In the genomic region with DNA sequence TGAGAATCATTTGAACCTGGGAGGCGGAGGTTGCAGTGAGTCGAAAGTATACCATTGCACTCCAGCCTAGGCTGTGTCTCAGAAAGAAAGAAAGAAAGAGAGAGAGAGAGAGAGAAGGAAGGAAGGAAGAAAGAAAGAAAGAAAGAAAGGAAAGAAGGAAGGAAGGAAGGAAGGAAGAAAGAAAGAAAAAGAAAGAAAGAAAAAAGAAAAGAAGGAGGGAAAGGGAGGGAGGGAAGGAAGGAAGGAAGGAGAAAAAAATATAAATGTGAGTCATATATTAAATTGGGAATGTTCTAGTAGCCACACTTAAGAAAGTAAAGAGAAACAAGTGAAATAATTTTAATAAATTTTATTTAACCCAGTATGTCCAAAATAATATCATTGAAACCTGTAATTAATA, we compare ENCODE assay signal across 1 cellular context.
TF ChIP-seq lines count a peak whose summit lies in the region.

No MANE protein-coding gene starts in this region.

TF ChIP-seq in GM23338, 12 proteins besides CTCF, POLR2A, EP300 and RAD21 (continued from another document):
- TF ChIP-seq, protein P1, sequence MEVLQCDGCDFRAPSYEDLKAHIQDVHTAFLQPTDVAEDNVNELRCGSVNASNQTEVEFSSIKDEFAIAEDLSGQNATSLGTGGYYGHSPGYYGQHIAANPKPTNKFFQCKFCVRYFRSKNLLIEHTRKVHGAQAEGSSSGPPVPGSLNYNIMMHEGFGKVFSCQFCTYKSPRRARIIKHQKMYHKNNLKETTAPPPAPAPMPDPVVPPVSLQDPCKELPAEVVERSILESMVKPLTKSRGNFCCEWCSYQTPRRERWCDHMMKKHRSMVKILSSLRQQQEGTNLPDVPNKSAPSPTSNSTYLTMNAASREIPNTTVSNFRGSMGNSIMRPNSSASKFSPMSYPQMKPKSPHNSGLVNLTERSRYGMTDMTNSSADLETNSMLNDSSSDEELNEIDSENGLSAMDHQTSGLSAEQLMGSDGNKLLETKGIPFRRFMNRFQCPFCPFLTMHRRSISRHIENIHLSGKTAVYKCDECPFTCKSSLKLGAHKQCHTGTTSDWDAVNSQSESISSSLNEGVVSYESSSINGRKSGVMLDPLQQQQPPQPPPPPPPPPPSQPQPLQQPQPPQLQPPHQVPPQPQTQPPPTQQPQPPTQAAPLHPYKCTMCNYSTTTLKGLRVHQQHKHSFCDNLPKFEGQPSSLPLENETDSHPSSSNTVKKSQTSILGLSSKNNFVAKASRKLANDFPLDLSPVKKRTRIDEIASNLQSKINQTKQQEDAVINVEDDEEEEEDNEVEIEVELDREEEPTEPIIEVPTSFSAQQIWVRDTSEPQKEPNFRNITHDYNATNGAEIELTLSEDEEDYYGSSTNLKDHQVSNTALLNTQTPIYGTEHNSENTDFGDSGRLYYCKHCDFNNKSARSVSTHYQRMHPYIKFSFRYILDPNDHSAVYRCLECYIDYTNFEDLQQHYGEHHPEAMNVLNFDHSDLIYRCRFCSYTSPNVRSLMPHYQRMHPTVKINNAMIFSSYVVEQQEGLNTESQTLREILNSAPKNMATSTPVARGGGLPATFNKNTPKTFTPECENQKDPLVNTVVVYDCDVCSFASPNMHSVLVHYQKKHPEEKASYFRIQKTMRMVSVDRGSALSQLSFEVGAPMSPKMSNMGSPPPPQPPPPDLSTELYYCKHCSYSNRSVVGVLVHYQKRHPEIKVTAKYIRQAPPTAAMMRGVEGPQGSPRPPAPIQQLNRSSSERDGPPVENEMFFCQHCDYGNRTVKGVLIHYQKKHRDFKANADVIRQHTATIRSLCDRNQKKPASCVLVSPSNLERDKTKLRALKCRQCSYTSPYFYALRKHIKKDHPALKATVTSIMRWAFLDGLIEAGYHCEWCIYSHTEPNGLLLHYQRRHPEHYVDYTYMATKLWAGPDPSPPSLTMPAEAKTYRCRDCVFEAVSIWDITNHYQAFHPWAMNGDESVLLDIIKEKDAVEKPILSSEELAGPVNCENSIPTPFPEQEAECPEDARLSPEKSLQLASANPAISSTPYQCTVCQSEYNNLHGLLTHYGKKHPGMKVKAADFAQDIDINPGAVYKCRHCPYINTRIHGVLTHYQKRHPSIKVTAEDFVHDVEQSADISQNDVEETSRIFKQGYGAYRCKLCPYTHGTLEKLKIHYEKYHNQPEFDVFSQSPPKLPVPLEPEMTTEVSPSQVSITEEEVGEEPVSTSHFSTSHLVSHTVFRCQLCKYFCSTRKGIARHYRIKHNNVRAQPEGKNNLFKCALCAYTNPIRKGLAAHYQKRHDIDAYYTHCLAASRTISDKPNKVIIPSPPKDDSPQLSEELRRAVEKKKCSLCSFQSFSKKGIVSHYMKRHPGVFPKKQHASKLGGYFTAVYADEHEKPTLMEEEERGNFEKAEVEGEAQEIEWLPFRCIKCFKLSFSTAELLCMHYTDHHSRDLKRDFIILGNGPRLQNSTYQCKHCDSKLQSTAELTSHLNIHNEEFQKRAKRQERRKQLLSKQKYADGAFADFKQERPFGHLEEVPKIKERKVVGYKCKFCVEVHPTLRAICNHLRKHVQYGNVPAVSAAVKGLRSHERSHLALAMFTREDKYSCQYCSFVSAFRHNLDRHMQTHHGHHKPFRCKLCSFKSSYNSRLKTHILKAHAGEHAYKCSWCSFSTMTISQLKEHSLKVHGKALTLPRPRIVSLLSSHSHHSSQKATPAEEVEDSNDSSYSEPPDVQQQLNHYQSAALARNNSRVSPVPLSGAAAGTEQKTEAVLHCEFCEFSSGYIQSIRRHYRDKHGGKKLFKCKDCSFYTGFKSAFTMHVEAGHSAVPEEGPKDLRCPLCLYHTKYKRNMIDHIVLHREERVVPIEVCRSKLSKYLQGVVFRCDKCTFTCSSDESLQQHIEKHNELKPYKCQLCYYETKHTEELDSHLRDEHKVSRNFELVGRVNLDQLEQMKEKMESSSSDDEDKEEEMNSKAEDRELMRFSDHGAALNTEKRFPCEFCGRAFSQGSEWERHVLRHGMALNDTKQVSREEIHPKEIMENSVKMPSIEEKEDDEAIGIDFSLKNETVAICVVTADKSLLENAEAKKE (CRISPR knock-in tag; IDR thresholded peaks at IDR 0.05): no peak
- TF ChIP-seq, protein P2, sequence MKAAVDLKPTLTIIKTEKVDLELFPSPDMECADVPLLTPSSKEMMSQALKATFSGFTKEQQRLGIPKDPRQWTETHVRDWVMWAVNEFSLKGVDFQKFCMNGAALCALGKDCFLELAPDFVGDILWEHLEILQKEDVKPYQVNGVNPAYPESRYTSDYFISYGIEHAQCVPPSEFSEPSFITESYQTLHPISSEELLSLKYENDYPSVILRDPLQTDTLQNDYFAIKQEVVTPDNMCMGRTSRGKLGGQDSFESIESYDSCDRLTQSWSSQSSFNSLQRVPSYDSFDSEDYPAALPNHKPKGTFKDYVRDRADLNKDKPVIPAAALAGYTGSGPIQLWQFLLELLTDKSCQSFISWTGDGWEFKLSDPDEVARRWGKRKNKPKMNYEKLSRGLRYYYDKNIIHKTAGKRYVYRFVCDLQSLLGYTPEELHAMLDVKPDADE (IDR thresholded peaks at IDR 0.05): no peak
- TF ChIP-seq, protein P3, sequence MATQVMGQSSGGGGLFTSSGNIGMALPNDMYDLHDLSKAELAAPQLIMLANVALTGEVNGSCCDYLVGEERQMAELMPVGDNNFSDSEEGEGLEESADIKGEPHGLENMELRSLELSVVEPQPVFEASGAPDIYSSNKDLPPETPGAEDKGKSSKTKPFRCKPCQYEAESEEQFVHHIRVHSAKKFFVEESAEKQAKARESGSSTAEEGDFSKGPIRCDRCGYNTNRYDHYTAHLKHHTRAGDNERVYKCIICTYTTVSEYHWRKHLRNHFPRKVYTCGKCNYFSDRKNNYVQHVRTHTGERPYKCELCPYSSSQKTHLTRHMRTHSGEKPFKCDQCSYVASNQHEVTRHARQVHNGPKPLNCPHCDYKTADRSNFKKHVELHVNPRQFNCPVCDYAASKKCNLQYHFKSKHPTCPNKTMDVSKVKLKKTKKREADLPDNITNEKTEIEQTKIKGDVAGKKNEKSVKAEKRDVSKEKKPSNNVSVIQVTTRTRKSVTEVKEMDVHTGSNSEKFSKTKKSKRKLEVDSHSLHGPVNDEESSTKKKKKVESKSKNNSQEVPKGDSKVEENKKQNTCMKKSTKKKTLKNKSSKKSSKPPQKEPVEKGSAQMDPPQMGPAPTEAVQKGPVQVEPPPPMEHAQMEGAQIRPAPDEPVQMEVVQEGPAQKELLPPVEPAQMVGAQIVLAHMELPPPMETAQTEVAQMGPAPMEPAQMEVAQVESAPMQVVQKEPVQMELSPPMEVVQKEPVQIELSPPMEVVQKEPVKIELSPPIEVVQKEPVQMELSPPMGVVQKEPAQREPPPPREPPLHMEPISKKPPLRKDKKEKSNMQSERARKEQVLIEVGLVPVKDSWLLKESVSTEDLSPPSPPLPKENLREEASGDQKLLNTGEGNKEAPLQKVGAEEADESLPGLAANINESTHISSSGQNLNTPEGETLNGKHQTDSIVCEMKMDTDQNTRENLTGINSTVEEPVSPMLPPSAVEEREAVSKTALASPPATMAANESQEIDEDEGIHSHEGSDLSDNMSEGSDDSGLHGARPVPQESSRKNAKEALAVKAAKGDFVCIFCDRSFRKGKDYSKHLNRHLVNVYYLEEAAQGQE (IDR thresholded peaks at IDR 0.05; ENCODE audit: unreplicated experiment): no peak
- TF ChIP-seq ZNF114 (CRISPR knock-in tag; IDR thresholded peaks at IDR 0.05) (no peak), JUNB (IDR thresholded peaks at IDR 0.05; ENCODE audit: unreplicated experiment) (no peak), EZH2 (IDR thresholded peaks at IDR 0.05; ENCODE audit: low read depth, unreplicated experiment) (no peak), NANOG (IDR thresholded peaks at IDR 0.05; ENCODE audit: borderline replicate concordance) (no peak), STAT1 (IDR thresholded peaks at IDR 0.05; ENCODE audit: unreplicated experiment) (no peak), POLR2AphosphoS5 (IDR thresholded peaks at IDR 0.05; ENCODE audit: low read depth) (no peak), ZNF331 (CRISPR knock-in tag; IDR thresholded peaks at IDR 0.05; ENCODE audit: low read depth) (no peak), EZH2phosphoT487 (IDR thresholded peaks at IDR 0.05; ENCODE audit: unreplicated experiment) (no peak)
